In genomic region chr1:115068780-115069179, GRCh38 we compare ENCODE assay signal across 18 cellular contexts. TPM values are rescaled to one million over a fixed set of nuclear protein-coding genes. Genes with fewer than 3 reads are reported as not detected.
DNase-seq lines count a peak whose midpoint lies in the region; ATAC-seq and TF ChIP-seq lines count a peak whose summit lies in the region.
"Had no signal": no experiment of that assay in that cellular context is flagged by ENCODE, and none has a peak within 500 bp of the region (broad histone marks: within the 10 kb centered on the region; RNA-seq: fewer than 3 reads in every experiment).

No MANE protein-coding gene starts in this region.

- H3K4me3 ChIP-seq in cardiac muscle cell: no peak overlapping the region
- no peak overlapping the region for H3K4me3 ChIP-seq in coronary artery
- H3K4me3 ChIP-seq in osteoblast (ENCODE audit: insufficient read depth, low read length): no peak overlapping the region
- no peak overlapping the region for H3K4me3 ChIP-seq in heart right ventricle
- H3K4me3 ChIP-seq: upper lobe of left lung had no signal

- peaks cover 4% of the 10 kb centered on the region for H3K36me3 ChIP-seq in cardiac muscle cell
- H3K36me3 ChIP-seq in osteoblast (ENCODE audit: insufficient read depth, low read length): no peaks in the 10 kb centered on the region
- H3K36me3 ChIP-seq in heart right ventricle: no peaks in the 10 kb centered on the region
- H3K36me3 ChIP-seq: upper lobe of left lung had no signal

- H3K4me2 ChIP-seq in osteoblast (ENCODE audit: insufficient read depth, low read length): peak overlapping the region; percentile 1

- WGBS in heart right ventricle, 2 donors: 77 to 91% methylated on average over 6 of the region's 6 CpGs

- H3K27ac ChIP-seq in cardiac muscle cell: peak overlapping the region; percentile 81
- H3K27ac ChIP-seq in coronary artery: peak overlapping the region; percentile 63 to 88
- peak overlapping the region; percentile 68 for H3K27ac ChIP-seq in osteoblast (ENCODE audit: low read depth, low read length)
- H3K27ac ChIP-seq in heart right ventricle: no peak overlapping the region
- H3K27ac ChIP-seq: upper lobe of left lung had no signal

- H3K9me3 ChIP-seq in cardiac muscle cell (ENCODE audit: low read depth) (no peaks in the 10 kb centered on the region), osteoblast (ENCODE audit: low read depth, low read length) (no peaks in the 10 kb centered on the region), heart right ventricle (no peaks in the 10 kb centered on the region)
- H3K9me3 ChIP-seq: upper lobe of left lung had no signal

- H3K79me2 ChIP-seq in osteoblast (ENCODE audit: insufficient read depth, low read length): no peaks in the 10 kb centered on the region

- H3K27me3 ChIP-seq in cardiac muscle cell: no peaks in the 10 kb centered on the region
- H3K27me3 ChIP-seq in osteoblast (ENCODE audit: insufficient read depth, low read length): no peaks in the 10 kb centered on the region
- H3K27me3 ChIP-seq in heart right ventricle: no peaks in the 10 kb centered on the region
- H3K27me3 ChIP-seq: upper lobe of left lung had no signal

- no peak for ATAC-seq in left ventricle myocardium superior
- ATAC-seq in heart right ventricle: no peak
- ATAC-seq: activated CD4-positive, alpha-beta T cell treated with anti-CD3 and anti-CD28 coated beads for 36 hours; HCT116 had no signal

- intact Hi-C loops in left ventricle myocardium superior (cut with micrococcal nuclease): no loop called here
- intact Hi-C loops in heart right ventricle (cut with DNase I): no loop called here

- no peak for DNase-seq in cardiac muscle cell (ENCODE audit: low read depth in 1 of 2, low spot score in 1 of 2)
- no peak for DNase-seq in left ventricle myocardium superior
- DNase-seq in coronary artery (ENCODE audit: low spot score): no peak
- DNase-seq in osteoblast (ENCODE audit: insufficient read length, low spot score, missing footprints): no peak
- DNase-seq in D341Med (ENCODE audit: low spot score): no peak
- no peak for DNase-seq in RKO (ENCODE audit: low spot score)
- DNase-seq in NCI-H146 treated with DMSO at 0.1 percent for 48 hours (lab: John Stamatoyannopoulos, UW; ENCODE audit: unreplicated experiment): no peak
- no peak for DNase-seq in heart right ventricle
- DNase-seq: activated CD4-positive, alpha-beta T cell treated with anti-CD3 and anti-CD28 coated beads for 36 hours; activated naive CD8-positive, alpha-beta T cell treated with anti-CD3 and anti-CD28 coated beads for 36 hours; CD8-positive, alpha-beta memory T cell; NCI-H446 treated with DMSO at 0.1 percent for 48 hours; OCI-M1; stimulated activated CD4-positive, alpha-beta T cell treated with anti-CD3 and anti-CD28 coated beads, Interleukin-4, amount 100 ng/mL, for 4 hours; upper lobe of left lung had no signal

- no peak overlapping the region for H2AFZ ChIP-seq in osteoblast (ENCODE audit: low read length)

- TF ChIP-seq CTCF in cardiac muscle cell (IDR thresholded peaks at IDR 0.05; ENCODE audit: low read depth, low read length) (no peak), coronary artery (IDR thresholded peaks at IDR 0.05) (no peak), osteoblast (IDR thresholded peaks at IDR 0.05; ENCODE audit: extremely low read depth, low read depth, low read length) (no peak), heart right ventricle (IDR thresholded peaks at IDR 0.05) (no peak)

- H4K20me1 ChIP-seq in osteoblast (ENCODE audit: insufficient read depth, low read length): no peaks in the 10 kb centered on the region

- peaks cover 48% of the 10 kb centered on the region for H3K4me1 ChIP-seq in cardiac muscle cell (ENCODE audit: low read depth)
- peaks cover 55% of the 10 kb centered on the region for H3K4me1 ChIP-seq in osteoblast (ENCODE audit: insufficient read depth, low read length)
- H3K4me1 ChIP-seq in heart right ventricle: peaks cover 0 to 29% (median 9%) of the 10 kb centered on the region in 9 donors

RNA-seq across cellular contexts. Expression of gene TSPAN2, which starts 20.5 kb away (rescaled TPM):
- total RNA-seq in cardiac muscle cell (26.6 and 45.6 TPM in 2 replicates), left ventricle myocardium superior (6.2 TPM), osteoblast (1.4 and 2.1 TPM in 2 replicates), heart right ventricle (10 to 100 TPM in 5 of 10 donors, 1 to 10 TPM in 5; 4.0 to 17.7 (median 9.5) TPM)
- polyA plus RNA-seq in cardiac muscle cell (87.3 and 88.0 TPM in 2 replicates), heart right ventricle (1 to 10 TPM; 5.0 to 5.1 TPM)

RNA-seq across cellular contexts. Expression of gene TSHB, which starts 39.2 kb away (rescaled TPM):
- total RNA-seq in cardiac muscle cell (not detected in 2 replicates), left ventricle myocardium superior (not detected), osteoblast (not detected in 2 replicates), heart right ventricle (not detected)
- polyA plus RNA-seq in cardiac muscle cell (not detected in 2 replicates), heart right ventricle (not detected)
- total RNA-seq: activated CD4-positive, alpha-beta T cell treated with anti-CD3 and anti-CD28 coated beads for 36 hours; activated naive CD8-positive, alpha-beta T cell treated with anti-CD3 and anti-CD28 coated beads for 36 hours; CD8-positive, alpha-beta memory T cell; IMR-90; upper lobe of left lung had no signal
- polyA plus RNA-seq: AG04450; CD8-positive, alpha-beta memory T cell; IMR-90 had no signal

Comparison
In these comparisons a context has a peak if more than half of its experiments do, and no peak if none do; other contexts are left out.
1. H3K27ac ChIP-seq: peak in cardiac muscle cell (single experiment), coronary artery (2 of 2) and osteoblast (single experiment); none in heart right ventricle (0 of 10).